Comparison of ENCODE assay signal across 35 cellular contexts in genomic region chr10:8731415-8732110, GRCh38.
"Had no signal": no experiment of that assay in that cellular context is flagged by ENCODE, and none has a peak within 500 bp of the region (broad histone marks: within the 10 kb centered on the region; RNA-seq: fewer than 3 reads in every experiment).

No MANE protein-coding gene starts in this region.

- DNase-seq: activated B cell treated with CpG ODN at 0.5 μM for 24 hours; activated CD4-positive, alpha-beta memory T cell treated with anti-CD3 and anti-CD28 coated beads, Interleukin-2, amount 10 ng/mL, durations not matched to agents 7 days and 5 days; activated CD4-positive, alpha-beta T cell treated with anti-CD3 and anti-CD28 coated beads for 48 hours; activated CD4-positive, CD25-positive, alpha-beta regulatory T cell treated with anti-CD3 and anti-CD28 coated beads, Interleukin-2, amount 50 U/mL, for 72 hours; activated gamma-delta T cell; activated naive CD4-positive, alpha-beta T cell treated with Interleukin-2 at 50 U/mL for 16 hours; activated naive CD8-positive, alpha-beta T cell treated with anti-CD3 and anti-CD28 coated beads, Interleukin-2, amount 10 ng/mL, durations not matched to agents 7 days and 5 days; activated T-cell treated with anti-CD3 and anti-CD28 coated beads, Interleukin-2, amount 50 U/mL, for 1 hour; activated T-cell treated with anti-CD3 and anti-CD28 coated beads, Interleukin-2, amount 50 U/mL, for 72 hours; amygdala; Kasumi-1; KG1; MM.1S; MV-4-11; NCI-H1092 treated with DMSO at 0.1 percent for 48 hours; NCI-H1417; NCI-H146; NCI-H187 treated with DMSO at 0.1 percent for 48 hours; NCI-H2081 treated with DMSO at 0.1 percent for 48 hours; NCI-H345; NCI-H524 treated with DMSO at 0.1 percent for 48 hours; PC-3; SIG-M5; T-cell; T-helper 17 cell had no signal

- H3K36me3 ChIP-seq: ascending aorta, cardiac muscle cell had no signal

- H3K36me3 Mint-ChIP-seq: activated naive CD4-positive, alpha-beta T cell treated with anti-CD3 and anti-CD28 coated beads, Interleukin-2, amount 50 U/mL, for 24 hours; activated naive CD8-positive, alpha-beta T cell treated with anti-CD3 and anti-CD28 coated beads, Interleukin-2, amount 10 ng/mL, durations not matched to agents 7 days and 5 days; T-cell had no signal

- H3K4me1 Mint-ChIP-seq: activated B cell treated with CpG ODN at 0.5 μM for 24 hours; activated CD4-positive, alpha-beta memory T cell treated with anti-CD3 and anti-CD28 coated beads, Interleukin-2, amount 10 ng/mL, durations not matched to agents 7 days and 5 days; activated naive CD4-positive, alpha-beta T cell treated with anti-CD3 and anti-CD28 coated beads, Interleukin-2, amount 50 U/mL, for 24 hours; activated naive CD8-positive, alpha-beta T cell treated with anti-CD3 and anti-CD28 coated beads, Interleukin-2, amount 10 ng/mL, durations not matched to agents 7 days and 5 days; central memory CD8-positive, alpha-beta T cell; T-cell; T-helper 17 cell had no signal

- ATAC-seq: activated T-cell treated with anti-CD3 and anti-CD28 coated beads, Interleukin-2, amount 50 U/mL, for 72 hours; PC-3; Right ventricle myocardium inferior; SK-N-SH treated with all-trans-retinoic acid at 6 μM for 48 hours; T-cell; T-helper 17 cell had no signal

- H3K27ac ChIP-seq: ascending aorta, cardiac muscle cell, RWPE1, VCaP had no signal

- H3K27me3 ChIP-seq: ascending aorta, cardiac muscle cell had no signal

- H3K9me3 ChIP-seq: ascending aorta had no signal

- H3K27ac Mint-ChIP-seq: activated B cell treated with CpG ODN at 0.5 μM for 24 hours; activated CD4-positive, alpha-beta memory T cell treated with anti-CD3 and anti-CD28 coated beads, Interleukin-2, amount 10 ng/mL, durations not matched to agents 7 days and 5 days; activated naive CD4-positive, alpha-beta T cell treated with anti-CD3 and anti-CD28 coated beads, Interleukin-2, amount 50 U/mL, for 24 hours; activated naive CD8-positive, alpha-beta T cell treated with anti-CD3 and anti-CD28 coated beads, Interleukin-2, amount 10 ng/mL, durations not matched to agents 7 days and 5 days; activated T-cell treated with anti-CD3 and anti-CD28 coated beads, Interleukin-2, amount 50 U/mL, for 72 hours; activated T-helper 2 cell treated with anti-CD3 and anti-CD28 coated beads, Interferon-gamma antibody, Interleukin-2, Interleukin-4, amounts not matched to agents 10 μg/mL and 5 μg/mL and 100 μg/mL, durations not matched to agents 14 hours and 24 hours and 36 hours; T-cell; T-helper 17 cell had no signal

- FAIRE-seq: RCC 7860 had no signal

- H3K27me3 Mint-ChIP-seq: activated B cell treated with CpG ODN at 0.5 μM for 24 hours had no signal

- H3K4me1 ChIP-seq: ascending aorta had no signal

- H3K9me3 Mint-ChIP-seq: activated CD4-positive, alpha-beta memory T cell treated with anti-CD3 and anti-CD28 coated beads, Interleukin-2, amount 10 ng/mL, durations not matched to agents 7 days and 5 days; activated naive CD4-positive, alpha-beta T cell treated with anti-CD3 and anti-CD28 coated beads, Interleukin-2, amount 50 U/mL, for 24 hours; activated naive CD8-positive, alpha-beta T cell treated with anti-CD3 and anti-CD28 coated beads, Interleukin-2, amount 10 ng/mL, durations not matched to agents 7 days and 5 days; central memory CD8-positive, alpha-beta T cell; T-cell had no signal

- H3K4me3 Mint-ChIP-seq: activated B cell treated with CpG ODN at 0.5 μM for 24 hours; activated CD4-positive, alpha-beta memory T cell treated with anti-CD3 and anti-CD28 coated beads, Interleukin-2, amount 10 ng/mL, durations not matched to agents 7 days and 5 days; activated naive CD4-positive, alpha-beta T cell treated with anti-CD3 and anti-CD28 coated beads, Interleukin-2, amount 50 U/mL, for 24 hours; activated naive CD8-positive, alpha-beta T cell treated with anti-CD3 and anti-CD28 coated beads, Interleukin-2, amount 10 ng/mL, durations not matched to agents 7 days and 5 days; activated T-cell treated with anti-CD3 and anti-CD28 coated beads, Interleukin-2, amount 50 U/mL, for 72 hours; central memory CD8-positive, alpha-beta T cell; T-cell; T-helper 17 cell had no signal

- H3K4me3 ChIP-seq: ascending aorta, cardiac muscle cell had no signal
